2 cellular contexts compared by ENCODE assay signal in genomic region chr20:35551485-35551884, GRCh38.
A peak's percentile ranks its signal among the peaks of the same experiment; 100 is the strongest.
TF ChIP-seq lines count a peak whose summit lies in the region.

No MANE protein-coding gene starts in this region.

TF ChIP-seq in IMR-90, 13 proteins besides CTCF, POLR2A, EP300 and RAD21:
- TF ChIP-seq USF2 (IDR thresholded peaks at IDR 0.05; ENCODE audit: low read depth, low read length): no peak
- TF ChIP-seq MXI1 (IDR thresholded peaks at IDR 0.05; ENCODE audit: borderline replicate concordance, low read depth, low read length): no peak
- TF ChIP-seq CEBPB (IDR thresholded peaks at IDR 0.05; ENCODE audit: low read depth, low read length): no peak
TF ChIP-seq in IMR-90: peak in this region for 0.

TF ChIP-seq in K562, 482 proteins besides CTCF, POLR2A, EP300 and RAD21:
- TF ChIP-seq REST (CRISPR knock-in tag; IDR thresholded peaks at IDR 0.05; ENCODE audit: low read depth): no peak
- peak; percentile 25; the same call in 1 of the 2 replicates for TF ChIP-seq NFIC (IDR thresholded peaks at IDR 0.05)
- no peak for TF ChIP-seq TSHZ1 (CRISPR knock-in tag; IDR thresholded peaks at IDR 0.05)
TF ChIP-seq in K562: peak in this region for 1.
